Comparison of ENCODE assay signal across 33 cellular contexts in genomic region chr2:160562730-160563129, GRCh38.
"Had no signal": no experiment of that assay in that cellular context is flagged by ENCODE, and none has a peak within 500 bp of the region (broad histone marks: within the 10 kb centered on the region; RNA-seq: fewer than 3 reads in every experiment).

No MANE protein-coding gene starts in this region.

- DNase-seq: activated CD4-positive, alpha-beta memory T cell treated with anti-CD3 and anti-CD28 coated beads, Interleukin-2, amount 10 ng/mL, durations not matched to agents 7 days and 5 days; activated CD4-positive, alpha-beta T cell treated with anti-CD3 and anti-CD28 coated beads for 1 hour; activated CD4-positive, alpha-beta T cell treated with anti-CD3 and anti-CD28 coated beads for 48 hours; activated CD4-positive, CD25-positive, alpha-beta regulatory T cell; activated gamma-delta T cell treated with Interleukin-2 at 50 U/mL for 16 hours; activated naive CD4-positive, alpha-beta T cell treated with anti-CD3 and anti-CD28 coated beads for 36 hours; activated T-cell treated with anti-CD3 and anti-CD28 coated beads, Interleukin-2, amount 50 U/mL, for 1 hour; activated T-cell treated with anti-CD3 and anti-CD28 coated beads, Interleukin-2, amount 50 U/mL, for 72 hours; anterior cingulate cortex; central memory CD4-positive, alpha-beta T cell; MM.1S; NCI-H1092; NCI-H146; NCI-H187; NCI-H2029 treated with DMSO at 0.1 percent for 48 hours; NCI-H2107; NCI-H2171; NCI-H510A; NCI-H526; NCI-H748 treated with DMSO at 0.1 percent for 48 hours; Peyer's patch; RPMI8226; SIG-M5; SW 1271; T-helper 1 cell; T-helper 2 cell; T1000; WERI-Rb-1 had no signal

- H3K27me3 Mint-ChIP-seq: activated CD4-positive, alpha-beta memory T cell treated with anti-CD3 and anti-CD28 coated beads, Interleukin-2, amount 10 ng/mL, durations not matched to agents 7 days and 5 days had no signal

- H3K9me3 ChIP-seq: Peyer's patch had no signal

- H3K4me3 Mint-ChIP-seq: activated CD4-positive, alpha-beta memory T cell treated with anti-CD3 and anti-CD28 coated beads, Interleukin-2, amount 10 ng/mL, durations not matched to agents 7 days and 5 days; activated naive CD4-positive, alpha-beta T cell treated with anti-CD3 and anti-CD28 coated beads for 36 hours; activated T-cell treated with anti-CD3 and anti-CD28 coated beads, Interleukin-2, amount 50 U/mL, for 72 hours; brain had no signal

- H3K27ac ChIP-seq: KMS-11, Peyer's patch, WERI-Rb-1 had no signal

- H3K9ac ChIP-seq: KMS-11 had no signal

- H3K27ac Mint-ChIP-seq: activated CD4-positive, alpha-beta memory T cell treated with anti-CD3 and anti-CD28 coated beads, Interleukin-2, amount 10 ng/mL, durations not matched to agents 7 days and 5 days; activated naive CD4-positive, alpha-beta T cell treated with anti-CD3 and anti-CD28 coated beads for 36 hours; activated naive CD4-positive, alpha-beta T cell treated with anti-CD3 and anti-CD28 coated beads, Interleukin-2, amount 50 U/mL, for 72 hours; activated T-cell treated with anti-CD3 and anti-CD28 coated beads, Interleukin-2, amount 50 U/mL, for 72 hours; activated T-helper 2 cell treated with anti-CD3 and anti-CD28 coated beads, Interferon-gamma antibody, Interleukin-2, Interleukin-4, amounts not matched to agents 10 μg/mL and 5 μg/mL and 100 μg/mL, durations not matched to agents 14 hours and 24 hours and 36 hours had no signal

- H3K4me1 Mint-ChIP-seq: activated CD4-positive, alpha-beta memory T cell treated with anti-CD3 and anti-CD28 coated beads, Interleukin-2, amount 10 ng/mL, durations not matched to agents 7 days and 5 days; brain had no signal

- ATAC-seq: activated naive CD4-positive, alpha-beta T cell treated with anti-CD3 and anti-CD28 coated beads, Interleukin-2, amount 50 U/mL, for 72 hours; activated T-cell treated with anti-CD3 and anti-CD28 coated beads, Interleukin-2, amount 50 U/mL, for 72 hours; Right ventricle myocardium inferior had no signal

- H3K4me2 ChIP-seq: KMS-11 had no signal

- H3K36me3 ChIP-seq: Peyer's patch, WERI-Rb-1 had no signal

- H3K36me3 Mint-ChIP-seq: activated naive CD4-positive, alpha-beta T cell treated with anti-CD3 and anti-CD28 coated beads, Interleukin-2, amount 50 U/mL, for 72 hours; brain had no signal

- H3K27me3 ChIP-seq: Peyer's patch had no signal

- H3K4me1 ChIP-seq: Peyer's patch had no signal

- H3K4me3 ChIP-seq: Peyer's patch had no signal

- H3K9me3 Mint-ChIP-seq: activated naive CD4-positive, alpha-beta T cell treated with anti-CD3 and anti-CD28 coated beads for 36 hours; activated T-cell treated with anti-CD3 and anti-CD28 coated beads, Interleukin-2, amount 50 U/mL, for 72 hours; activated T-helper 2 cell treated with anti-CD3 and anti-CD28 coated beads, Interferon-gamma antibody, Interleukin-2, Interleukin-4, amounts not matched to agents 10 μg/mL and 5 μg/mL and 100 μg/mL, durations not matched to agents 14 hours and 24 hours and 36 hours had no signal
